ENCODE assay signal across 1 cellular context in genomic region chr14:50831704-50832130, GRCh38.
TF ChIP-seq lines count a peak whose summit lies in the region.

No MANE protein-coding gene starts in this region.

TF ChIP-seq in GM12878, 131 proteins besides CTCF, POLR2A, EP300 and RAD21 (continued from another document):
- TF ChIP-seq JUND (IDR thresholded peaks at IDR 0.05; ENCODE audit: low read depth, low read length) (no peak), BCL3 (IDR thresholded peaks at IDR 0.05; ENCODE audit: borderline replicate concordance, insufficient read depth, low read depth, low read length, poor library complexity, severe bottlenecking) (no peak), NFXL1 (IDR thresholded peaks at IDR 0.05; ENCODE audit: borderline replicate concordance) (no peak), ELK1 (IDR thresholded peaks at IDR 0.05; ENCODE audit: low read depth, low read length) (no peak), RELB (IDR thresholded peaks at IDR 0.05; ENCODE audit: low read depth) (0 out of 2 replicates have a peak, but pooled peaks have one; percentile 52), WRNIP1 (IDR thresholded peaks at IDR 0.05; ENCODE audit: borderline replicate concordance, low read depth, low read length) (no peak), ZBED1 (IDR thresholded peaks at IDR 0.05; ENCODE audit: borderline replicate concordance) (no peak), KLF5 (IDR thresholded peaks at IDR 0.05; ENCODE audit: partially characterized antibody) (no peak), RFX5 (IDR thresholded peaks at IDR 0.05; ENCODE audit: low read depth, low read length) (no peak), HDGF (IDR thresholded peaks at IDR 0.05) (no peak), EED (IDR thresholded peaks at IDR 0.05; ENCODE audit: low read depth) (peak; percentile 62; the same call in 1 of the 2 replicates), HDAC2 (IDR thresholded peaks at IDR 0.05) (no peak), IKZF2 (IDR thresholded peaks at IDR 0.05) (0 out of 4 replicates have a peak, but pooled peaks of 1 of the 2 experiments have one; percentile 0), ZBTB11 (CRISPR knock-in tag; IDR thresholded peaks at IDR 0.05) (no peak), SMARCA5 (IDR thresholded peaks at IDR 0.05) (no peak), SIX5 (IDR thresholded peaks at IDR 0.05; ENCODE audit: low read depth, low read length, severe bottlenecking) (no peak), NBN (IDR thresholded peaks at IDR 0.05) (0 out of 2 replicates have a peak, but pooled peaks have one; percentile 24), RUNX3 (IDR thresholded peaks at IDR 0.05; ENCODE audit: low read length) (0 out of 2 replicates have a peak, but pooled peaks have one; percentile 3), YBX1 (IDR thresholded peaks at IDR 0.05) (no peak), SUZ12 (IDR thresholded peaks at IDR 0.05; ENCODE audit: unreplicated experiment) (no peak), ZNF622 (IDR thresholded peaks at IDR 0.05) (no peak), ZBTB40 (IDR thresholded peaks at IDR 0.05; ENCODE audit: borderline replicate concordance) (peak; percentile 5; the same call in 1 of the 2 replicates), ZBTB4 (CRISPR knock-in tag; IDR thresholded peaks at IDR 0.05) (no peak), MTA2 (IDR thresholded peaks at IDR 0.05; ENCODE audit: low read depth) (0 out of 2 replicates have a peak, but pooled peaks have one; percentile 6)
TF ChIP-seq in GM12878: peak in this region for 7.
